9 cellular contexts compared by ENCODE assay signal in genomic region chr7:43585521-43585920, GRCh38. TPM values are rescaled to one million over a fixed set of nuclear protein-coding genes. Genes with fewer than 3 reads are reported as not detected.
A peak's percentile ranks its signal among the peaks of the same experiment; 100 is the strongest.
DNase-seq lines count a peak whose midpoint lies in the region; ATAC-seq and TF ChIP-seq lines count a peak whose summit lies in the region.
"Had no signal": no experiment of that assay in that cellular context is flagged by ENCODE, and none has a peak within 500 bp of the region (broad histone marks: within the 10 kb centered on the region; RNA-seq: fewer than 3 reads in every experiment).

No MANE protein-coding gene starts in this region.

- H3K4me3 ChIP-seq in DOHH2 (ENCODE audit: low read length), result peak overlapping the region; percentile 83
- peak overlapping the region; percentile 88 to 94 for H3K4me3 ChIP-seq in neutrophil (ENCODE audit: low read depth in 1 of 2, low read length in 1 of 2)

- peaks cover 42% of the 10 kb centered on the region for H3K36me3 ChIP-seq in DOHH2 (ENCODE audit: control insufficient read depth, low read length)
- H3K36me3 ChIP-seq in neutrophil, result no peaks in the 10 kb centered on the region
- H3K36me3 ChIP-seq: left ventricle myocardium inferior had no signal

- POLR2A ChIA-PET in GM10248 (lab: Yijun Ruan, JAX), result no interaction called here

- intact Hi-C loops in left colon (cut with DNase I, micrococcal nuclease), result no loop called here

- peak overlapping the region; percentile 87 for H3K4me2 ChIP-seq in DOHH2 (ENCODE audit: low read length)

- H3K79me2 ChIP-seq in DOHH2 (ENCODE audit: control insufficient read depth, low read length), result peaks cover 76% of the 10 kb centered on the region

- H3K27ac Mint-ChIP-seq in brain, result peak overlapping the region in 4 of 5 experiments; percentile 25 to 82 (median 74)

- no peaks in the 10 kb centered on the region for H3K9me3 ChIP-seq in DOHH2 (ENCODE audit: control insufficient read depth, insufficient read depth, low read length)
- no peaks in the 10 kb centered on the region for H3K9me3 ChIP-seq in neutrophil
- H3K9me3 ChIP-seq: left ventricle myocardium inferior had no signal

- DNase-seq in NCI-H226 (peak; percentile 73), GM10248 (ENCODE audit: extremely low spot score) (no peak), left colon (no peak)
- DNase-seq: left ventricle myocardium inferior had no signal

- CTCF ChIA-PET in GM10248 (lab: Yijun Ruan, JAX), result interaction anchor here (1.4 to 6.8 kb wide), 6 partner anchors 14 to 249 kb away, joined by 4 to 154 read pairs (median 47); no protein-coding TSS in a partner anchor

- peak overlapping the region; percentile 67 to 98 (median 96) for H3K4me3 Mint-ChIP-seq in brain

- no peaks in the 10 kb centered on the region for H3K36me3 Mint-ChIP-seq in brain

- peaks cover 0 to 3% (median 0%) of the 10 kb centered on the region in 5 experiments for H3K9me3 Mint-ChIP-seq in brain

- TF ChIP-seq CTCF in DOHH2 (IDR thresholded peaks at IDR 0.05; ENCODE audit: low read depth, low read length, poor library complexity, severe bottlenecking) (no peak), brain (conservative IDR thresholded peaks at IDR 0.05) (no peak), neutrophil (IDR thresholded peaks at IDR 0.05) (no peak), GM10248 (IDR thresholded peaks at IDR 0.05; ENCODE audit: control extremely low read depth, extremely low read depth, low read depth, missing control alignments) (no peak)

- peaks cover 26% of the 10 kb centered on the region for H3K27me3 Mint-ChIP-seq in brain

- H3K27ac ChIP-seq in DOHH2 (ENCODE audit: low read depth, low read length) (peak overlapping the region; percentile 85), neutrophil (peak overlapping the region; percentile 95)

- no peak for ATAC-seq in GM18858 (IDR thresholded peaks at IDR 0.05; ENCODE audit: unreplicated experiment)
- no peak for ATAC-seq in HG02885 (IDR thresholded peaks at IDR 0.05; ENCODE audit: poor library complexity, unreplicated experiment)
- ATAC-seq in left colon, result no peak

- no peaks in the 10 kb centered on the region for H3K9me2 ChIP-seq in DOHH2 (replicated peaks; ENCODE audit: control insufficient read depth, low read length)

- peaks cover 21% of the 10 kb centered on the region for H4K20me1 ChIP-seq in DOHH2 (ENCODE audit: control insufficient read depth, insufficient read depth, low read depth, low read length)

- peaks cover 13% of the 10 kb centered on the region for H3F3A ChIP-seq in DOHH2 (ENCODE audit: control insufficient read depth, insufficient read depth)

- peaks cover 24% of the 10 kb centered on the region for H3K4me1 Mint-ChIP-seq in brain

- H3K4me1 ChIP-seq in DOHH2 (ENCODE audit: control insufficient read depth, low read length) (peaks cover 57% of the 10 kb centered on the region), neutrophil (ENCODE audit: control insufficient read depth in 1 of 2, insufficient read depth in 1 of 2, low read depth in 1 of 2, low read length in 1 of 2) (peaks cover 60 to 67% of the 10 kb centered on the region in 2 experiments)

- H3K27me3 ChIP-seq in DOHH2 (ENCODE audit: control insufficient read depth, low read length) (peaks cover 15% of the 10 kb centered on the region), neutrophil (peaks cover 20% of the 10 kb centered on the region)

RNA-seq across cellular contexts. Expression of gene STK17A, which starts 2.6 kb away (rescaled TPM):
- 4.2 TPM for polyA plus RNA-seq in brain (ENCODE audit: insufficient read depth, low read depth, low replicate concordance)
- total RNA-seq in left colon, result 10 to 100 TPM; 16.7 to 28.1 TPM
